9 cellular contexts compared by ENCODE assay signal in genomic region chr10:63114031-63114814, GRCh38. TPM values are rescaled to one million over a fixed set of nuclear protein-coding genes. Genes with fewer than 3 reads are reported as not detected.
DNase-seq lines count a peak whose midpoint lies in the region; ATAC-seq and TF ChIP-seq lines count a peak whose summit lies in the region.
"Had no signal": no experiment of that assay in that cellular context is flagged by ENCODE, and none has a peak within 500 bp of the region (broad histone marks: within the 10 kb centered on the region; RNA-seq: fewer than 3 reads in every experiment).

No MANE protein-coding gene starts in this region.

- H3K36me3 ChIP-seq in PC-9 (ENCODE audit: low read depth) (no peaks in the 10 kb centered on the region), trophoblast cell (ENCODE audit: control insufficient read depth in 1 of 2, insufficient read depth in 2 of 2, low read length in 2 of 2) (no peaks in the 10 kb centered on the region)

- H2BK12ac ChIP-seq in trophoblast cell (ENCODE audit: low read length): peak overlapping the region; percentile 31

- H4K12ac ChIP-seq in trophoblast cell (ENCODE audit: low read depth, low read length): no peak overlapping the region

- H3K27me3 ChIP-seq in PC-9 (ENCODE audit: insufficient read depth, low read depth) (no peaks in the 10 kb centered on the region), trophoblast cell (ENCODE audit: insufficient read depth, low read length) (no peaks in the 10 kb centered on the region)

- H3K79me2 ChIP-seq in PC-9 (ENCODE audit: low read depth) (no peaks in the 10 kb centered on the region), trophoblast cell (ENCODE audit: control insufficient read depth, insufficient read depth, low read length, poor library complexity) (no peaks in the 10 kb centered on the region)

- no TSS peak for BruUV-seq in PC-9 (replicated peaks; lab: Mats Ljungman, UMichigan)

- DNase-seq in CD1c-positive myeloid dendritic cell (ENCODE audit: extremely low spot score) (peak; percentile 33), PC-9 (peak in 1 of 2 experiments; percentile 46), fibroblast of pulmonary artery (ENCODE audit: low read depth) (peak; percentile 98), trophoblast cell (peak; percentile 83 to 93)
- no peak for DNase-seq in stimulated activated CD4-positive, alpha-beta T cell treated with anti-CD3 and anti-CD28 coated beads, Interleukin-2, amount 100 ng/mL, for 48 hours
- no peak for DNase-seq in activated CD8-positive, alpha-beta memory T cell treated with anti-CD3 and anti-CD28 coated beads for 24 hours
- DNase-seq in effector CD4-positive, alpha-beta T cell: no peak
- DNase-seq: T-helper 9 cell had no signal

- H2BK5ac ChIP-seq in trophoblast cell (ENCODE audit: low read depth, low read length, poor library complexity): no peak overlapping the region

- H3K4ac ChIP-seq in trophoblast cell (ENCODE audit: low read depth, low read length): no peak overlapping the region

- H2AFZ ChIP-seq in PC-9 (peak overlapping the region; percentile 66; the same call in 1 of the 2 replicates), trophoblast cell (ENCODE audit: insufficient read depth, low read length, poor library complexity) (no peak overlapping the region)

- H3K23ac ChIP-seq in trophoblast cell (ENCODE audit: low read length): no peak overlapping the region

- peak overlapping the region; percentile 55 for H4K91ac ChIP-seq in trophoblast cell (ENCODE audit: low read depth, low read length)

- no peak overlapping the region for H2AK5ac ChIP-seq in trophoblast cell (ENCODE audit: low read length)

- peaks cover 7% of the 10 kb centered on the region for H3K79me1 ChIP-seq in trophoblast cell (ENCODE audit: low read length)

- POLR2A ChIA-PET in PC-9 (lab: Charles Lee; ENCODE audit: unreplicated experiment): no interaction called here

- H3K27ac ChIP-seq in PC-9 (peak overlapping the region; percentile 52; the same call in 1 of the 2 replicates), trophoblast cell (ENCODE audit: low read depth, low read length) (no peak overlapping the region)

- H3K9me2 ChIP-seq in PC-9 (ENCODE audit: insufficient read depth): no peaks in the 10 kb centered on the region

- H4K8ac ChIP-seq in trophoblast cell (ENCODE audit: low read depth, low read length): no peak overlapping the region

- intact Hi-C loops in PC-9 (cut with micrococcal nuclease; ENCODE audit: unreplicated experiment): no loop called here

- H3K14ac ChIP-seq in trophoblast cell (ENCODE audit: low read length): no peak overlapping the region

- no peak overlapping the region for H3K18ac ChIP-seq in trophoblast cell (ENCODE audit: low read length)

- H2BK120ac ChIP-seq in trophoblast cell (ENCODE audit: insufficient read depth, low read length, poor library complexity): peak overlapping the region; percentile 22

- no peaks in the 10 kb centered on the region for H3F3A ChIP-seq in PC-9 (ENCODE audit: insufficient read depth, low read depth)

- CTCF ChIA-PET in PC-9 (lab: Charles Lee): no interaction called here

- TF ChIP-seq CTCF in PC-9 (conservative IDR thresholded peaks at IDR 0.05) (no peak), fibroblast of pulmonary artery (IDR thresholded peaks at IDR 0.05; ENCODE audit: low read length, missing control alignments) (no peak)

- ATAC-seq in GM18517 (IDR thresholded peaks at IDR 0.05; ENCODE audit: unreplicated experiment): no peak

- H4K20me1 ChIP-seq in PC-9 (ENCODE audit: insufficient read depth): no peaks in the 10 kb centered on the region

- H3K4me1 ChIP-seq in PC-9 (replicated peaks; ENCODE audit: insufficient read depth) (0 out of 2 replicates have a peak, but pooled peaks cover 7% of the 10 kb centered on the region), trophoblast cell (ENCODE audit: control insufficient read depth in 1 of 2, insufficient read depth in 2 of 2, low read length in 2 of 2) (peaks cover 0 to 2% of the 10 kb centered on the region in 2 experiments)

- H3K4me3 ChIP-seq in PC-9 (no peak overlapping the region), fibroblast of pulmonary artery (replicated peaks; ENCODE audit: low read depth, low read length) (no peak overlapping the region), trophoblast cell (ENCODE audit: low read depth, low read length) (no peak overlapping the region)

- WGBS in trophoblast cell (ENCODE audit: extremely low coverage, insufficient coverage, insufficient read length): no CpG with 5 or more reads among the region's 4 CpGs

- H3K4me2 ChIP-seq in PC-9 (peak overlapping the region; percentile 5), trophoblast cell (ENCODE audit: low read length) (no peak overlapping the region)

- H3K9me3 ChIP-seq in PC-9 (ENCODE audit: insufficient read depth, low read depth) (no peaks in the 10 kb centered on the region), trophoblast cell (ENCODE audit: insufficient read depth, low read depth, low read length) (no peaks in the 10 kb centered on the region)

- no peak overlapping the region for H3K9ac ChIP-seq in trophoblast cell (ENCODE audit: low read length)

RNA-seq across cellular contexts. Expression of gene NRBF2, which starts 18.9 kb away (rescaled TPM):
- 14.7 and 22.1 TPM in 2 replicates for total RNA-seq in PC-9 (2021)
- 58.2 and 58.5 TPM in 2 replicates for polyA plus RNA-seq in trophoblast cell (2013)

Comparison
In these comparisons a context has a peak if more than half of its experiments do, and no peak if none do; other contexts are left out.
1. DNase-seq: peak in CD1c-positive myeloid dendritic cell (single experiment), fibroblast of pulmonary artery (single experiment) and trophoblast cell (2 of 2); none in stimulated activated CD4-positive, alpha-beta T cell treated with anti-CD3 and anti-CD28 coated beads, Interleukin-2, amount 100 ng/mL, for 48 hours (0 of 2), activated CD8-positive, alpha-beta memory T cell treated with anti-CD3 and anti-CD28 coated beads for 24 hours (single experiment) and effector CD4-positive, alpha-beta T cell (single experiment).